In the genomic region with DNA sequence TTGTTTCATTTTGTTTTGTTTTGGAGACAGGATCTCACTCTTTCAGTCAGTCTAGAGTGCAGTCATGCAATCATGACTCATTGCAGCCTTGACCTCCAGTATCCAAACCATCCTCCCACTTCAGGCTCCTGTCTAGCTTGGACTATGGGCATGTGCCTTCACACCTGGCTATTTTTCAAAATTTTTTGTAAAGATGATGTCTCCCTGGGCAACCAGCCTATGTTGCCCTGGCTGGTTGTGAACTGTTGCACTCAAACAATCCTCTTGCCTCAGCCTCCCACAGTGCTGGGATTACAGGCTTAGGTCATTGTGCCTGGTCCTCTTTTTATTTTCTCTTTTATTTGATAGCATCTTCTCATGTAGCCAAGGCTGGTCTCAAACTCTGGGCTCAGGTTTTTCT, we compare ENCODE assay signal across 31 cellular contexts.
"Had no signal": no experiment of that assay in that cellular context is flagged by ENCODE, and none has a peak within 500 bp of the region (broad histone marks: within the 10 kb centered on the region; RNA-seq: fewer than 3 reads in every experiment).

No MANE protein-coding gene starts in this region.

- H3K9me3 Mint-ChIP-seq: activated naive CD4-positive, alpha-beta T cell treated with anti-CD3 and anti-CD28 coated beads, Interleukin-2, amount 50 U/mL, for 24 hours had no signal

- H3K27ac Mint-ChIP-seq: activated CD4-positive, alpha-beta memory T cell treated with anti-CD3 and anti-CD28 coated beads for 36 hours; activated CD4-positive, alpha-beta T cell treated with anti-CD3 and anti-CD28 coated beads for 36 hours; activated CD4-positive, alpha-beta T cell treated with anti-CD3 and anti-CD28 coated beads, Interleukin-2, amount 10 ng/mL, durations not matched to agents 24 days and 14 days; activated CD8-positive, alpha-beta memory T cell treated with anti-CD3 and anti-CD28 coated beads, Interleukin-2, amount 10 ng/mL, durations not matched to agents 7 days and 5 days; activated CD8-positive, alpha-beta T cell treated with anti-CD3 and anti-CD28 coated beads, Interleukin-2, amount 10 ng/mL, durations not matched to agents 7 days and 5 days; activated naive CD4-positive, alpha-beta T cell treated with anti-CD3 and anti-CD28 coated beads for 36 hours; activated naive CD4-positive, alpha-beta T cell treated with anti-CD3 and anti-CD28 coated beads, Interleukin-2, amount 50 U/mL, for 24 hours; activated naive CD8-positive, alpha-beta T cell treated with anti-CD3 and anti-CD28 coated beads for 36 hours; activated naive CD8-positive, alpha-beta T cell treated with anti-CD3 and anti-CD28 coated beads, Interleukin-2, amount 50 U/mL, for 24 hours; activated T-helper 1 cell treated with anti-CD3 and anti-CD28 coated beads, Interleukin-12 subunit alpha, Interleukin-12 subunit beta, Interleukin-2, Interleukin-4 antibody, amounts not matched to agents 30 ng/mL and 10 ng/mL and 1 ng/mL, durations not matched to agents 14 hours and 24 hours and 36 hours; activated T-helper 2 cell treated with anti-CD3 and anti-CD28 coated beads, Interferon-gamma antibody, Interleukin-2, Interleukin-4, amounts not matched to agents 10 μg/mL and 5 μg/mL and 100 μg/mL, durations not matched to agents 14 hours and 24 hours and 36 hours had no signal

- H3K4me3 ChIP-seq: adrenal gland, body of pancreas, cardiac muscle cell, colonic mucosa, heart left ventricle had no signal

- H3K4me1 Mint-ChIP-seq: activated CD4-positive, alpha-beta T cell treated with anti-CD3 and anti-CD28 coated beads for 36 hours; activated CD4-positive, alpha-beta T cell treated with anti-CD3 and anti-CD28 coated beads, Interleukin-2, amount 10 ng/mL, durations not matched to agents 24 days and 14 days; activated CD8-positive, alpha-beta memory T cell treated with anti-CD3 and anti-CD28 coated beads, Interleukin-2, amount 10 ng/mL, durations not matched to agents 7 days and 5 days; activated naive CD4-positive, alpha-beta T cell treated with anti-CD3 and anti-CD28 coated beads, Interleukin-2, amount 50 U/mL, for 24 hours; activated naive CD8-positive, alpha-beta T cell treated with anti-CD3 and anti-CD28 coated beads for 36 hours; activated naive CD8-positive, alpha-beta T cell treated with anti-CD3 and anti-CD28 coated beads, Interleukin-2, amount 50 U/mL, for 24 hours had no signal

- DNase-seq: activated CD4-positive, alpha-beta memory T cell treated with anti-CD3 and anti-CD28 coated beads for 36 hours; activated CD4-positive, alpha-beta T cell treated with anti-CD3 and anti-CD28 coated beads for 36 hours; activated CD4-positive, alpha-beta T cell treated with anti-CD3 and anti-CD28 coated beads, Interleukin-2, amount 10 ng/mL, durations not matched to agents 24 days and 14 days; activated CD4-positive, CD25-positive, alpha-beta regulatory T cell; activated CD4-positive, CD25-positive, alpha-beta regulatory T cell treated with anti-CD3 and anti-CD28 coated beads, Interleukin-2, amount 50 U/mL, for 72 hours; activated CD8-positive, alpha-beta memory T cell treated with anti-CD3 and anti-CD28 coated beads, Interleukin-2, amount 10 ng/mL, durations not matched to agents 7 days and 5 days; activated CD8-positive, alpha-beta memory T cell treated with anti-CD3 and anti-CD28 coated beads, Interleukin-2, amount 50 U/mL, for 4 hours; activated CD8-positive, alpha-beta T cell treated with anti-CD3 and anti-CD28 coated beads, Interleukin-2, amount 10 ng/mL, durations not matched to agents 7 days and 5 days; activated effector memory CD4-positive, alpha-beta T cell treated with anti-CD3 and anti-CD28 coated beads, Interleukin-2, amount 50 U/mL, for 16 hours; activated naive CD4-positive, alpha-beta T cell treated with anti-CD3 and anti-CD28 coated beads for 36 hours; activated naive CD8-positive, alpha-beta T cell treated with anti-CD3 and anti-CD28 coated beads for 36 hours; activated naive CD8-positive, alpha-beta T cell treated with anti-CD3 and anti-CD28 coated beads, Interleukin-2, amount 50 U/mL, for 24 hours; activated T-cell treated with anti-CD3 and anti-CD28 coated beads, Interleukin-2, amount 50 U/mL, for 1 hour; activated T-cell treated with anti-CD3 and anti-CD28 coated beads, Interleukin-2, amount 50 U/mL, for 48 hours; amygdala; aorta; body of pancreas; central memory CD4-positive, alpha-beta T cell; cerebellar nuclear complex; colonic mucosa; effector CD8-positive, alpha-beta T cell; foreskin fibroblast; glutamatergic neuron; heart left ventricle; T-helper 2 cell had no signal

- H3K36me3 Mint-ChIP-seq: activated CD4-positive, alpha-beta memory T cell treated with anti-CD3 and anti-CD28 coated beads for 36 hours; activated CD8-positive, alpha-beta memory T cell treated with anti-CD3 and anti-CD28 coated beads, Interleukin-2, amount 10 ng/mL, durations not matched to agents 7 days and 5 days; activated naive CD4-positive, alpha-beta T cell treated with anti-CD3 and anti-CD28 coated beads, Interleukin-2, amount 50 U/mL, for 24 hours; activated naive CD8-positive, alpha-beta T cell treated with anti-CD3 and anti-CD28 coated beads for 36 hours had no signal

- H3K4me3 Mint-ChIP-seq: activated CD4-positive, alpha-beta memory T cell treated with anti-CD3 and anti-CD28 coated beads for 36 hours; activated CD4-positive, alpha-beta T cell treated with anti-CD3 and anti-CD28 coated beads for 36 hours; activated CD4-positive, alpha-beta T cell treated with anti-CD3 and anti-CD28 coated beads, Interleukin-2, amount 10 ng/mL, durations not matched to agents 24 days and 14 days; activated CD8-positive, alpha-beta memory T cell treated with anti-CD3 and anti-CD28 coated beads, Interleukin-2, amount 10 ng/mL, durations not matched to agents 7 days and 5 days; activated CD8-positive, alpha-beta T cell treated with anti-CD3 and anti-CD28 coated beads, Interleukin-2, amount 10 ng/mL, durations not matched to agents 7 days and 5 days; activated naive CD4-positive, alpha-beta T cell treated with anti-CD3 and anti-CD28 coated beads for 36 hours; activated naive CD4-positive, alpha-beta T cell treated with anti-CD3 and anti-CD28 coated beads, Interleukin-2, amount 50 U/mL, for 24 hours; activated naive CD8-positive, alpha-beta T cell treated with anti-CD3 and anti-CD28 coated beads for 36 hours; activated naive CD8-positive, alpha-beta T cell treated with anti-CD3 and anti-CD28 coated beads, Interleukin-2, amount 50 U/mL, for 24 hours; activated T-helper 1 cell treated with anti-CD3 and anti-CD28 coated beads, Interleukin-12 subunit alpha, Interleukin-12 subunit beta, Interleukin-2, Interleukin-4 antibody, amounts not matched to agents 30 ng/mL and 10 ng/mL and 1 ng/mL, durations not matched to agents 14 hours and 24 hours and 36 hours had no signal

- ATAC-seq: activated CD4-positive, alpha-beta T cell treated with anti-CD3 and anti-CD28 coated beads for 36 hours; activated CD8-positive, alpha-beta memory T cell treated with anti-CD3 and anti-CD28 coated beads, Interleukin-2, amount 10 ng/mL, durations not matched to agents 7 days and 5 days; activated CD8-positive, alpha-beta T cell treated with anti-CD3 and anti-CD28 coated beads, Interleukin-2, amount 10 ng/mL, durations not matched to agents 7 days and 5 days; activated naive CD8-positive, alpha-beta T cell treated with anti-CD3 and anti-CD28 coated beads, Interleukin-2, amount 50 U/mL, for 24 hours; body of pancreas; esophagus mucosa; heart left ventricle had no signal

- H3K27me3 Mint-ChIP-seq: activated CD4-positive, alpha-beta memory T cell treated with anti-CD3 and anti-CD28 coated beads for 36 hours; activated CD4-positive, alpha-beta T cell treated with anti-CD3 and anti-CD28 coated beads for 36 hours; activated CD4-positive, alpha-beta T cell treated with anti-CD3 and anti-CD28 coated beads, Interleukin-2, amount 10 ng/mL, durations not matched to agents 24 days and 14 days; activated CD8-positive, alpha-beta memory T cell treated with anti-CD3 and anti-CD28 coated beads, Interleukin-2, amount 10 ng/mL, durations not matched to agents 7 days and 5 days; activated naive CD4-positive, alpha-beta T cell treated with anti-CD3 and anti-CD28 coated beads, Interleukin-2, amount 50 U/mL, for 24 hours; activated naive CD8-positive, alpha-beta T cell treated with anti-CD3 and anti-CD28 coated beads for 36 hours; activated naive CD8-positive, alpha-beta T cell treated with anti-CD3 and anti-CD28 coated beads, Interleukin-2, amount 50 U/mL, for 24 hours had no signal
